Comparison of ENCODE assay signal across 1 cellular context in the genomic region with DNA sequence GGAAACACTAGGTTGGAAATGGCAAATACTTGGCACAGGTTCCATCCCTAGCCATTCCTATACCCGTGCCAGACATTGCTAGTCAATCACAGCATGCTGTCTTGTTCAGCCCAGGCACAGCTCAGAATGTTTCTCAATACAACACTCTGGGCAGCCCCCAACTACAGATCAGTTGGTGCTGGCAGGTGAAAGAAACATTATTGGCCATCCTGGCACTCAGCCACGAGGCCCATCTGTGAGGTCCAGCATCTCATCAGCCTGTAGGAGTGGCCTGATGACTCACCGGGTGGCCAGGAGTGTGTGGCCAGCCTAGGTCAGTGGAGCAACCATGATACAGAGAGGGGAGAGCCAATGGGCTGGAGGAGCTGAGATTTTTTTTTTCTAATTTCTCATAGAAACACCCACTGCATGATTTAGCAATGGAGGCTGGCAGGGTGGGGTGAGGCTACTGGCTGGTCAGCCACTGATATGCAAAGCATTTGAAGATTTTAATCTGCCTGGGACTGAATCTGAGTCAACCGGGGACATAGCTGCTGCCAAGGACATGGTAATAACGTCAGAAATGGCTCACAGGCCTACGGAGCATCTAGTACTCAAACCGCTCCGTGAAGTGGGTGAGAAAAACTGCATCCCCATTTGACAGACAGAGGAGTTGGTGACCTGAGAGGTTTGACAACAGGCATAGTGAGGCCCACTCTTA.
TF ChIP-seq lines count a peak whose summit lies in the region.

No MANE protein-coding gene starts in this region.

TF ChIP-seq in K562, 482 proteins besides CTCF, POLR2A, EP300 and RAD21 (continued from another document):
- TF ChIP-seq, protein P1, sequence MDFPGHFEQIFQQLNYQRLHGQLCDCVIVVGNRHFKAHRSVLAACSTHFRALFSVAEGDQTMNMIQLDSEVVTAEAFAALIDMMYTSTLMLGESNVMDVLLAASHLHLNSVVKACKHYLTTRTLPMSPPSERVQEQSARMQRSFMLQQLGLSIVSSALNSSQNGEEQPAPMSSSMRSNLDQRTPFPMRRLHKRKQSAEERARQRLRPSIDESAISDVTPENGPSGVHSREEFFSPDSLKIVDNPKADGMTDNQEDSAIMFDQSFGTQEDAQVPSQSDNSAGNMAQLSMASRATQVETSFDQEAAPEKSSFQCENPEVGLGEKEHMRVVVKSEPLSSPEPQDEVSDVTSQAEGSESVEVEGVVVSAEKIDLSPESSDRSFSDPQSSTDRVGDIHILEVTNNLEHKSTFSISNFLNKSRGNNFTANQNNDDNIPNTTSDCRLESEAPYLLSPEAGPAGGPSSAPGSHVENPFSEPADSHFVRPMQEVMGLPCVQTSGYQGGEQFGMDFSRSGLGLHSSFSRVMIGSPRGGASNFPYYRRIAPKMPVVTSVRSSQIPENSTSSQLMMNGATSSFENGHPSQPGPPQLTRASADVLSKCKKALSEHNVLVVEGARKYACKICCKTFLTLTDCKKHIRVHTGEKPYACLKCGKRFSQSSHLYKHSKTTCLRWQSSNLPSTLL (IDR thresholded peaks at IDR 0.05): no peak
